1 cellular context compared by ENCODE assay signal in the genomic region with DNA sequence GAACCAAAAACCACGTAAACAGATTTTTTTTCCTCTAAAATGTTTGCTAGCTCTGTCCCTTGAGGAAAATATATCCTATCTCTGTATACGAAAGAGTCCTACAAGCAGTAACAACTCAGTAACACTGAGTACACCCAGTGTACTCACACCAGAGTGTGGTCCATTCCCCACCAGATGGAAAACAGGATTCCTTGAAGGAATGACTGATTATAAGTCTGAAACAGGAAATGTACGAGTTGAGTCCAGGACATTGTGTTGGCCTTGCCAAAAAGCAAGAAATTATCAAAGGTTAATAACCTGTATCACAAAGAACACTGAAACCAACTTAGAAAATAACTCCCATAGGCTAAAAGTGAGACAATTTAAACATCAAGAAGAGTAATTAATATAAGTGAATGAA.
TF ChIP-seq lines count a peak whose summit lies in the region.

No MANE protein-coding gene starts in this region.

TF ChIP-seq in HepG2, 621 proteins besides CTCF, POLR2A, EP300 and RAD21 (continued from another document):
- TF ChIP-seq, protein P1, sequence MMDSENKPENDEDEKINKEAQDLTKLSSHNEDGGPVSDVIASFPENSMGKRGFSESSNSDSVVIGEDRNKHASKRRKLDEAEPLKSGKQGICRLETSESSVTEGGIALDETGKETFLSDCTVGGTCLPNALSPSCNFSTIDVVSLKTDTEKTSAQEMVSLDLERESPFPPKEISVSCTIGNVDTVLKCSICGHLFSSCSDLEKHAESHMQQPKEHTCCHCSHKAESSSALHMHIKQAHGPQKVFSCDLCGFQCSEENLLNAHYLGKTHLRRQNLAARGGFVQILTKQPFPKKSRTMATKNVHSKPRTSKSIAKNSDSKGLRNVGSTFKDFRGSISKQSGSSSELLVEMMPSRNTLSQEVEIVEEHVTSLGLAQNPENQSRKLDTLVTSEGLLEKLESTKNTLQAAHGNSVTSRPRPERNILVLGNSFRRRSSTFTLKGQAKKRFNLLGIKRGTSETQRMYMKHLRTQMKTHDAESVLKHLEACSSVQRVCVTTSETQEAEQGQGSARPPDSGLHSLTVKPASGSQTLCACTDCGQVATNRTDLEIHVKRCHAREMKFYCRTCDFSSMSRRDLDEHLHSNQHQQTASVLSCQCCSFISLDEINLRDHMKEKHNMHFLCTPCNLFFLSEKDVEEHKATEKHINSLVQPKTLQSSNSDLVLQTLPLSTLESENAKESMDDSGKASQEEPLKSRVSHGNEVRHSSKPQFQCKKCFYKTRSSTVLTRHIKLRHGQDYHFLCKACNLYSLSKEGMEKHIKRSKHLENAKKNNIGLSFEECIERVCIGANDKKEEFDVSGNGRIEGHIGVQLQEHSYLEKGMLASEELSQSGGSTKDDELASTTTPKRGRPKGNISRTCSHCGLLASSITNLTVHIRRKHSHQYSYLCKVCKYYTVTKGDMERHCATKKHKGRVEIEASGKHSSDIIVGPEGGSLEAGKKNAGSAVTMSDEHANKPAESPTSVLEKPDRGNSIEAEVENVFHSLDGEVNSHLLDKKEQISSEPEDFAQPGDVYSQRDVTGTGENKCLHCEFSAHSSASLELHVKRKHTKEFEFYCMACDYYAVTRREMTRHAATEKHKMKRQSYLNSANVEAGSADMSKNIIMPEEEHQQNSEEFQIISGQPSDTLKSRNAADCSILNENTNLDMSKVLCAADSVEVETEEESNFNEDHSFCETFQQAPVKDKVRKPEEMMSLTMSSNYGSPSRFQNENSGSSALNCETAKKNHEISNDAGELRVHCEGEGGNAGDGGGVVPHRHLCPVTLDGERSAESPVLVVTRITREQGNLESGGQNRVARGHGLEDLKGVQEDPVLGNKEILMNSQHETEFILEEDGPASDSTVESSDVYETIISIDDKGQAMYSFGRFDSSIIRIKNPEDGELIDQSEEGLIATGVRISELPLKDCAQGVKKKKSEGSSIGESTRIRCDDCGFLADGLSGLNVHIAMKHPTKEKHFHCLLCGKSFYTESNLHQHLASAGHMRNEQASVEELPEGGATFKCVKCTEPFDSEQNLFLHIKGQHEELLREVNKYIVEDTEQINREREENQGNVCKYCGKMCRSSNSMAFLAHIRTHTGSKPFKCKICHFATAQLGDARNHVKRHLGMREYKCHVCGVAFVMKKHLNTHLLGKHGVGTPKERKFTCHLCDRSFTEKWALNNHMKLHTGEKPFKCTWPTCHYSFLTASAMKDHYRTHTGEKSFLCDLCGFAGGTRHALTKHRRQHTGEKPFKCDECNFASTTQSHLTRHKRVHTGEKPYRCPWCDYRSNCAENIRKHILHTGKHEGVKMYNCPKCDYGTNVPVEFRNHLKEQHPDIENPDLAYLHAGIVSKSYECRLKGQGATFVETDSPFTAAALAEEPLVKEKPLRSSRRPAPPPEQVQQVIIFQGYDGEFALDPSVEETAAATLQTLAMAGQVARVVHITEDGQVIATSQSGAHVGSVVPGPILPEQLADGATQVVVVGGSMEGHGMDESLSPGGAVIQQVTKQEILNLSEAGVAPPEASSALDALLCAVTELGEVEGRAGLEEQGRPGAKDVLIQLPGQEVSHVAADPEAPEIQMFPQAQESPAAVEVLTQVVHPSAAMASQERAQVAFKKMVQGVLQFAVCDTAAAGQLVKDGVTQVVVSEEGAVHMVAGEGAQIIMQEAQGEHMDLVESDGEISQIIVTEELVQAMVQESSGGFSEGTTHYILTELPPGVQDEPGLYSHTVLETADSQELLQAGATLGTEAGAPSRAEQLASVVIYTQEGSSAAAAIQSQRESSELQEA (CRISPR knock-in tag; IDR thresholded peaks at IDR 0.05; ENCODE audit: not compliant biosample characterization) = no peak
- TF ChIP-seq RBM22 (optimal IDR thresholded peaks at IDR 0.05; ENCODE audit: low read length) (peak; percentile 37), KLF12 (CRISPR knock-in tag; IDR thresholded peaks at IDR 0.05; ENCODE audit: borderline replicate concordance) (no peak), REL (CRISPR knock-in tag; conservative IDR thresholded peaks at IDR 0.05) (no peak), JARID2 (CRISPR knock-in tag; IDR thresholded peaks at IDR 0.05; ENCODE audit: insufficient replicate concordance) (no peak), ZNF124 (CRISPR knock-in tag; IDR thresholded peaks at IDR 0.05) (no peak), ARHGAP35 (CRISPR knock-in tag; IDR thresholded peaks at IDR 0.05; ENCODE audit: borderline replicate concordance) (no peak)
- TF ChIP-seq, protein P2, sequence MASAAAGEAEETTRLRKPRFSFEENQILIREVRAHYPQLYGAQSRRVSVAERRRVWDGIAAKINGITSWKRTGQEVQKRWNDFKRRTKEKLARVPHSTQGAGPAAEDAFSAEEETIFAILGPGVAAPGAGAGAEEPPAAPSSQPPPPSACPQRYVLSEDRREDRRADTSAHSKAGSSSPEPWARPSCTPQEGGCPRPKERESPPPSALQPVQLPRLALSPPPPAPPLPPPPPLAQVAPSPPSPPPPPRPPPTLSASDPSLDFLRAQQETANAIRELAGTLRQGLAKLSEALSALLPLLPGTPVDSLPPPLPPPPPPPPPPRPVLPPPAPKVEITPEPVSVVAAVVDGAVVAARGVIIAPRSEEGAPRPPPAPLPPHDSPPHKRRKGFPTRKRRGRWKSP (CRISPR knock-in tag; IDR thresholded peaks at IDR 0.05) = no peak
TF ChIP-seq in HepG2: peak in this region for 1.
